In the genomic region with DNA sequence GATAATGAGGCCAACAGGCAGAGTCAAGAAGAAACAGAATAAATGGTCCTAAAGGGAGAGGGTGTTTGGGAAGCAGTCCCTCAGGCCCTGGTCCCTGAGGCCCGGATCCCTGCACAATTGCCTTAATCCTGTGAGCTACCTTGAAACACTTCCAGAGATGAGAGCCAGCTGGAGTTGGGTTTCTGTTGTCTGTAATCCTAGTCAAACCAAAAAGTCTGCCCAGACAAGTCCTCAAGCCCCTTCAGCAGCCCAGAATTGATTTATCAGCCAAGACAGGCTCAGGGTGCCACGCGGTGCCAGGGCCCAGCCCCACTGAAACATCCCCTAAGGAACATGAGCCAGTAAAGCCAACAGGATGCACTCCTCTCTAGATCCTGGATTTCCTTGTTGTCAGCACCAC, we compare ENCODE assay signal across 22 cellular contexts. TPM values are rescaled to one million over a fixed set of nuclear protein-coding genes. Genes with fewer than 3 reads are reported as not detected.
A peak's percentile ranks its signal among the peaks of the same experiment; 100 is the strongest.
DNase-seq lines count a peak whose midpoint lies in the region; ATAC-seq, FAIRE-seq and TF ChIP-seq lines count a peak whose summit lies in the region.
"Had no signal": no experiment of that assay in that cellular context is flagged by ENCODE, and none has a peak within 500 bp of the region (broad histone marks: within the 10 kb centered on the region; RNA-seq: fewer than 3 reads in every experiment).

No MANE protein-coding gene starts in this region.

- no peak overlapping the region for H3K27ac ChIP-seq in sigmoid colon
- H3K27ac ChIP-seq: ascending aorta, KMS-11, right atrium auricular region, SJCRH30, uterus had no signal

- TF ChIP-seq CTCF in bronchial epithelial cell (IDR thresholded peaks at IDR 0.05; ENCODE audit: insufficient read depth, low read length, severe bottlenecking) (no peak), sigmoid colon (IDR thresholded peaks at IDR 0.05) (no peak)

- 73 to 80% methylated on average over 3 of the region's 3 CpGs for WGBS in sigmoid colon, 2 donors

- no peaks in the 10 kb centered on the region for H3K9me3 ChIP-seq in sigmoid colon
- H3K9me3 ChIP-seq: ascending aorta, right atrium auricular region, SJCRH30, uterus had no signal

- H3K36me3 ChIP-seq in bronchial epithelial cell (ENCODE audit: control insufficient read depth, insufficient read depth, low read length) (no peaks in the 10 kb centered on the region), sigmoid colon (no peaks in the 10 kb centered on the region)
- H3K36me3 ChIP-seq: ascending aorta, right atrium auricular region, SJCRH30, uterus had no signal

- peaks cover 3% of the 10 kb centered on the region for H3K27me3 Mint-ChIP-seq in activated CD8-positive, alpha-beta T cell treated with anti-CD3 and anti-CD28 coated beads, Interleukin-2, amount 10 ng/mL, durations not matched to agents 7 days and 5 days (ENCODE audit: low read depth)
- H3K27me3 Mint-ChIP-seq: CD4-positive, CD25-positive, alpha-beta regulatory T cell; stimulated activated naive CD8-positive, alpha-beta T cell treated with anti-CD3 and anti-CD28 coated beads, Interleukin-15, amount 100 ng/mL, for 72 hours had no signal

- FAIRE-seq in bronchial epithelial cell (lab: Jason Lieb, UNC): peak; percentile 36
- FAIRE-seq: A204.1 had no signal

- ATAC-seq in activated naive CD4-positive, alpha-beta T cell treated with anti-CD3 and anti-CD28 coated beads, Interleukin-2, amount 50 U/mL, for 72 hours: no peak
- ATAC-seq in HG02623 (IDR thresholded peaks at IDR 0.05; ENCODE audit: unreplicated experiment): no peak
- ATAC-seq in activated CD8-positive, alpha-beta T cell treated with anti-CD3 and anti-CD28 coated beads, Interleukin-2, amount 10 ng/mL, durations not matched to agents 7 days and 5 days: no peak
- ATAC-seq: stimulated activated naive CD8-positive, alpha-beta T cell treated with anti-CD3 and anti-CD28 coated beads, Interleukin-15, amount 100 ng/mL, for 72 hours had no signal

- CTCF ChIA-PET in activated CD8-positive, alpha-beta T cell treated with anti-CD3 and anti-CD28 coated beads, Interleukin-2, amount 10 ng/mL, durations not matched to agents 7 days and 5 days (lab: Charles Lee): interaction anchor here (1.6 kb wide), 1 partner anchor 55 kb away, joined by 4 read pairs; no protein-coding TSS in a partner anchor

- H3K4me3 ChIP-seq in bronchial epithelial cell (ENCODE audit: low read depth, low read length): no peak overlapping the region
- H3K4me3 ChIP-seq in sigmoid colon: no peak overlapping the region
- H3K4me3 ChIP-seq: ascending aorta, right atrium auricular region, SJCRH30, uterus had no signal

- H3K27me3 ChIP-seq in bronchial epithelial cell (ENCODE audit: control insufficient read depth, insufficient read depth, low read length) (no peaks in the 10 kb centered on the region), sigmoid colon (no peaks in the 10 kb centered on the region)
- H3K27me3 ChIP-seq: ascending aorta, right atrium auricular region, SJCRH30, uterus had no signal

- no peaks in the 10 kb centered on the region for H3K9me3 Mint-ChIP-seq in activated naive CD4-positive, alpha-beta T cell treated with anti-CD3 and anti-CD28 coated beads, Interleukin-2, amount 50 U/mL, for 72 hours
- no peaks in the 10 kb centered on the region for H3K9me3 Mint-ChIP-seq in activated CD8-positive, alpha-beta T cell treated with anti-CD3 and anti-CD28 coated beads, Interleukin-2, amount 10 ng/mL, durations not matched to agents 7 days and 5 days (ENCODE audit: insufficient read depth)
- H3K9me3 Mint-ChIP-seq: CD4-positive, CD25-positive, alpha-beta regulatory T cell; neural crest cell; stimulated activated naive CD8-positive, alpha-beta T cell treated with anti-CD3 and anti-CD28 coated beads, Interleukin-15, amount 100 ng/mL, for 72 hours had no signal

- no peaks in the 10 kb centered on the region for H3K36me3 Mint-ChIP-seq in activated naive CD4-positive, alpha-beta T cell treated with anti-CD3 and anti-CD28 coated beads, Interleukin-2, amount 50 U/mL, for 72 hours
- no peaks in the 10 kb centered on the region for H3K36me3 Mint-ChIP-seq in activated CD8-positive, alpha-beta T cell treated with anti-CD3 and anti-CD28 coated beads, Interleukin-2, amount 10 ng/mL, durations not matched to agents 7 days and 5 days (ENCODE audit: low read depth)
- H3K36me3 Mint-ChIP-seq: CD4-positive, CD25-positive, alpha-beta regulatory T cell had no signal

- no peak overlapping the region for H3K4me3 Mint-ChIP-seq in activated CD8-positive, alpha-beta T cell treated with anti-CD3 and anti-CD28 coated beads, Interleukin-2, amount 10 ng/mL, durations not matched to agents 7 days and 5 days
- H3K4me3 Mint-ChIP-seq: neural crest cell; stimulated activated naive CD8-positive, alpha-beta T cell treated with anti-CD3 and anti-CD28 coated beads, Interleukin-15, amount 100 ng/mL, for 72 hours had no signal

- peaks cover 0 to 26% (median 20%) of the 10 kb centered on the region in 4 donors for H3K4me1 ChIP-seq in sigmoid colon

- no peak for DNase-seq in activated naive CD4-positive, alpha-beta T cell treated with anti-CD3 and anti-CD28 coated beads, Interleukin-2, amount 50 U/mL, for 72 hours (ENCODE audit: low spot score in 2 of 2)
- no peak for DNase-seq in activated naive CD4-positive, alpha-beta T cell treated with anti-CD3 and anti-CD28 coated beads, Interleukin-2, amount 50 U/mL, for 16 hours
- DNase-seq in NCI-H446 treated with DMSO at 0.1 percent for 48 hours (lab: John Stamatoyannopoulos, UW) (peak; percentile 100), bronchial epithelial cell (ENCODE audit: low read depth) (peak; percentile 63), sigmoid colon (peak; percentile 24), ureter (ENCODE audit: low spot score) (no peak)
- no peak for DNase-seq in activated CD8-positive, alpha-beta T cell treated with anti-CD3 and anti-CD28 coated beads, Interleukin-2, amount 10 ng/mL, durations not matched to agents 7 days and 5 days
- DNase-seq: activated CD4-positive, alpha-beta T cell treated with anti-CD3 and anti-CD28 coated beads for 1 hour; CD4-positive, CD25-positive, alpha-beta regulatory T cell; erythroblast; GOT3; mesendoderm; NCI-H1436 treated with DMSO at 0.1 percent for 48 hours; stimulated activated naive CD8-positive, alpha-beta T cell treated with anti-CD3 and anti-CD28 coated beads, Interleukin-15, amount 100 ng/mL, for 72 hours had no signal

- no peak for TF ChIP-seq EP300 in sigmoid colon (IDR thresholded peaks at IDR 0.05)

- TF ChIP-seq POLR2A in sigmoid colon (IDR thresholded peaks at IDR 0.05): no peak

- H3K27ac Mint-ChIP-seq in activated naive CD4-positive, alpha-beta T cell treated with anti-CD3 and anti-CD28 coated beads, Interleukin-2, amount 50 U/mL, for 72 hours: peak overlapping the region; percentile 70 to 93
- no peak overlapping the region for H3K27ac Mint-ChIP-seq in activated CD8-positive, alpha-beta T cell treated with anti-CD3 and anti-CD28 coated beads, Interleukin-2, amount 10 ng/mL, durations not matched to agents 7 days and 5 days
- H3K27ac Mint-ChIP-seq: CD4-positive, CD25-positive, alpha-beta regulatory T cell had no signal

- POLR2A ChIA-PET in activated CD8-positive, alpha-beta T cell treated with anti-CD3 and anti-CD28 coated beads, Interleukin-2, amount 10 ng/mL, durations not matched to agents 7 days and 5 days (lab: Charles Lee): no interaction called here

- intact Hi-C loops in sigmoid colon (cut with DNase I): no loop called here

- H3K4me1 Mint-ChIP-seq in activated CD8-positive, alpha-beta T cell treated with anti-CD3 and anti-CD28 coated beads, Interleukin-2, amount 10 ng/mL, durations not matched to agents 7 days and 5 days (ENCODE audit: low read depth): no peaks in the 10 kb centered on the region
- H3K4me1 Mint-ChIP-seq: CD4-positive, CD25-positive, alpha-beta regulatory T cell; stimulated activated naive CD8-positive, alpha-beta T cell treated with anti-CD3 and anti-CD28 coated beads, Interleukin-15, amount 100 ng/mL, for 72 hours had no signal

RNA-seq across cellular contexts. Expression of gene CLSTN1, which starts 16.4 kb away (rescaled TPM):
- total RNA-seq in activated naive CD4-positive, alpha-beta T cell treated with anti-CD3 and anti-CD28 coated beads, Interleukin-2, amount 50 U/mL, for 72 hours: 10 to 100 TPM; 15.6 to 43.3 TPM
- total RNA-seq in bronchial epithelial cell (131 and 142 TPM in 2 replicates), sigmoid colon (10 to 100 TPM; 33.9 to 71.2 (median 36.4) TPM), ureter (75.0 TPM)
- 100 to 1,000 TPM in 1 of 3 donors, 10 to 100 TPM in 2; 21.0 to 105 (median 28.9) TPM for polyA plus RNA-seq in sigmoid colon
- 10 to 100 TPM; 91.1 to 96.8 TPM for total RNA-seq in activated CD8-positive, alpha-beta T cell treated with anti-CD3 and anti-CD28 coated beads, Interleukin-2, amount 10 ng/mL, durations not matched to agents 7 days and 5 days

Comparison
In these comparisons a context has a peak if more than half of its experiments do, and no peak if none do; other contexts are left out.
1. DNase-seq: peak in NCI-H446 treated with DMSO at 0.1 percent for 48 hours (single experiment), bronchial epithelial cell (single experiment) and sigmoid colon (single experiment); none in activated naive CD4-positive, alpha-beta T cell treated with anti-CD3 and anti-CD28 coated beads, Interleukin-2, amount 50 U/mL, for 72 hours (0 of 2), activated naive CD4-positive, alpha-beta T cell treated with anti-CD3 and anti-CD28 coated beads, Interleukin-2, amount 50 U/mL, for 16 hours (single experiment), ureter (single experiment) and activated CD8-positive, alpha-beta T cell treated with anti-CD3 and anti-CD28 coated beads, Interleukin-2, amount 10 ng/mL, durations not matched to agents 7 days and 5 days (single experiment).